Comparison of ENCODE assay signal across 1 cellular context in the genomic region with DNA sequence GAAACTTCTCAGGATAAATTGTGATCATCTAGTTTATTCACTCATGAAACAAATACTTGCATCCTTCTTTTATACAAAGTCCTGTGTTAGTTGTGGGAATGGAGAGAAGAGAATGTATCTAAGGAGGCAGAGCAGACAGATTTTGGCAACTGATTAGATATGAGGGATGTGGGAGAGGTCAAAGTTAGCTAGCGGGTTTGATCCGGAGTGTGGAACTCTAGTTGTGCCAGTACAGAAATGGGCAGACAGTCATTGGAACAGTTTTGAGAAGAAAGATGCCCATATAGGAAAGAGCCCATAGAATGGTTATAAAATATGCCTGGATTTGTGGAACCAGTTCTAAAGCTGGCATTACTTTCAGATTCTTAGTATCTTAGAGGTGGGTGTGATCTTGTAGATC.
TF ChIP-seq lines count a peak whose summit lies in the region.

No MANE protein-coding gene starts in this region.

TF ChIP-seq in HepG2, 621 proteins besides CTCF, POLR2A, EP300 and RAD21:
- TF ChIP-seq RBM22 (optimal IDR thresholded peaks at IDR 0.05; ENCODE audit: low read length) (peak; percentile 95), ZSCAN31 (CRISPR knock-in tag; IDR thresholded peaks at IDR 0.05; ENCODE audit: low read depth) (0 out of 2 replicates have a peak, but pooled peaks have one; percentile 5), KDM5A (IDR thresholded peaks at IDR 0.05; ENCODE audit: borderline replicate concordance, low read length) (0 out of 2 replicates have a peak, but pooled peaks have one; percentile 15)
- TF ChIP-seq, protein P1, sequence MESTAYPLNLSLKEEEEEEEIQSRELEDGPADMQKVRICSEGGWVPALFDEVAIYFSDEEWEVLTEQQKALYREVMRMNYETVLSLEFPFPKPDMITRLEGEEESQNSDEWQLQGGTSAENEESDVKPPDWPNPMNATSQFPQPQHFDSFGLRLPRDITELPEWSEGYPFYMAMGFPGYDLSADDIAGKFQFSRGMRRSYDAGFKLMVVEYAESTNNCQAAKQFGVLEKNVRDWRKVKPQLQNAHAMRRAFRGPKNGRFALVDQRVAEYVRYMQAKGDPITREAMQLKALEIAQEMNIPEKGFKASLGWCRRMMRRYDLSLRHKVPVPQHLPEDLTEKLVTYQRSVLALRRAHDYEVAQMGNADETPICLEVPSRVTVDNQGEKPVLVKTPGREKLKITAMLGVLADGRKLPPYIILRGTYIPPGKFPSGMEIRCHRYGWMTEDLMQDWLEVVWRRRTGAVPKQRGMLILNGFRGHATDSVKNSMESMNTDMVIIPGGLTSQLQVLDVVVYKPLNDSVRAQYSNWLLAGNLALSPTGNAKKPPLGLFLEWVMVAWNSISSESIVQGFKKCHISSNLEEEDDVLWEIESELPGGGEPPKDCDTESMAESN (CRISPR knock-in tag; conservative IDR thresholded peaks at IDR 0.05): no peak
